Comparison of ENCODE assay signal across 8 cellular contexts in genomic region chr9:35829764-35830096, GRCh38. TPM values are rescaled to one million over a fixed set of nuclear protein-coding genes. Genes with fewer than 3 reads are reported as not detected.
A peak's percentile ranks its signal among the peaks of the same experiment; 100 is the strongest.
DNase-seq lines count a peak whose midpoint lies in the region; TF ChIP-seq lines count a peak whose summit lies in the region.

No MANE protein-coding gene starts in this region.

- H3K4me3 ChIP-seq in HAP-1 (peak overlapping the region; percentile 41), WERI-Rb-1 (ENCODE audit: low read depth, low read length) (peak overlapping the region; percentile 69), skin epidermis (peak overlapping the region; percentile 50 to 76 (median 75))

- peaks cover 5% of the 10 kb centered on the region for H3K36me3 Mint-ChIP-seq in glutamatergic neuron (ENCODE audit: unreplicated experiment)

- H3K36me3 ChIP-seq in HAP-1 (replicated peaks) = no peaks in the 10 kb centered on the region; the same call in 1 of the 2 replicates
- H3K36me3 ChIP-seq in WERI-Rb-1 = no peaks in the 10 kb centered on the region

- H3K27ac ChIP-seq in WERI-Rb-1 (0 out of 2 replicates have a peak overlapping the region, but pooled peaks have one; percentile 1), skin epidermis (peak overlapping the region in 19 of 21 experiments; percentile 75 to 98 (median 91))

- H3K4me3 Mint-ChIP-seq in glutamatergic neuron (ENCODE audit: unreplicated experiment) = peak overlapping the region; percentile 93

- H3K4me1 Mint-ChIP-seq in glutamatergic neuron (ENCODE audit: low read depth, unreplicated experiment) = peaks cover 43% of the 10 kb centered on the region

- DNase-seq in HAP-1 (ENCODE audit: low spot score in 2 of 2) (no peak), WERI-Rb-1 (no peak), glutamatergic neuron (no peak), NCI-H1417 (lab: John Stamatoyannopoulos, UW) (no peak), DMS153 treated with DMSO at 0.1 percent for 48 hours (lab: John Stamatoyannopoulos, UW; ENCODE audit: unreplicated experiment) (no peak), HUDEP-2 (lab: John Stamatoyannopoulos, UW; ENCODE audit: unreplicated experiment in 76 of 76) (no peak), SHP77 treated with DMSO at 0.1 percent for 48 hours (lab: John Stamatoyannopoulos, UW) (no peak)

- peak overlapping the region; percentile 89 for H3K27ac Mint-ChIP-seq in glutamatergic neuron (ENCODE audit: unreplicated experiment)

- peaks cover 14% of the 10 kb centered on the region for H3K9me3 Mint-ChIP-seq in glutamatergic neuron (ENCODE audit: unreplicated experiment)

- peaks cover 5% of the 10 kb centered on the region for H3K4me1 ChIP-seq in HAP-1

- H3K9me3 ChIP-seq in HAP-1 = no peaks in the 10 kb centered on the region
- H3K9me3 ChIP-seq in WERI-Rb-1 (ENCODE audit: severe bottlenecking) = no peaks in the 10 kb centered on the region

- in situ Hi-C loops in HAP-1 (cut with MboI; ENCODE audit: low sequenced_read_pairs) = no loop called here

- H3K27me3 ChIP-seq in HAP-1 (ENCODE audit: low read depth) (no peaks in the 10 kb centered on the region), WERI-Rb-1 (ENCODE audit: insufficient read depth, low read depth, severe bottlenecking) (no peaks in the 10 kb centered on the region)

- TF ChIP-seq CTCF in WERI-Rb-1 (IDR thresholded peaks at IDR 0.05; ENCODE audit: low read depth, low read length) (no peak), glutamatergic neuron (IDR thresholded peaks at IDR 0.05; ENCODE audit: partially characterized antibody, unreplicated experiment) (no peak)

- peaks cover 10% of the 10 kb centered on the region for H3K27me3 Mint-ChIP-seq in glutamatergic neuron (ENCODE audit: unreplicated experiment)

RNA-seq across cellular contexts. Expression of gene TMEM8B, which starts 0.7 kb away (rescaled TPM):
- total RNA-seq in glutamatergic neuron (ENCODE audit: unreplicated experiment) = 44.4 TPM

RNA-seq across cellular contexts. Expression of gene FAM221B, which starts 1.2 kb away (rescaled TPM):
- not detected for total RNA-seq in glutamatergic neuron (ENCODE audit: unreplicated experiment)

RNA-seq across cellular contexts. Expression of gene HINT2, which starts 14.9 kb away (rescaled TPM):
- total RNA-seq in glutamatergic neuron (ENCODE audit: unreplicated experiment) = 48.1 TPM

RNA-seq across cellular contexts. Expression of gene SPAG8, which starts 17.7 kb away (rescaled TPM):
- not detected for total RNA-seq in glutamatergic neuron (ENCODE audit: unreplicated experiment)

RNA-seq across cellular contexts. Expression of gene NPR2, which starts 38.3 kb away (rescaled TPM):
- 357 TPM for total RNA-seq in glutamatergic neuron (ENCODE audit: unreplicated experiment)
